8 cellular contexts compared by ENCODE assay signal in genomic region chr7:26399309-26399610, GRCh38.
A peak's percentile ranks its signal among the peaks of the same experiment; 100 is the strongest.
DNase-seq lines count a peak whose midpoint lies in the region; ATAC-seq and TF ChIP-seq lines count a peak whose summit lies in the region.

No MANE protein-coding gene starts in this region.

- ATAC-seq in stimulated activated effector memory CD8-positive, alpha-beta T cell treated with anti-CD3 and anti-CD28 coated beads, Interleukin-12 subunit alpha, Interleukin-12 subunit beta, amount 100 ng/mL, for 72 hours: no peak
- no peak for ATAC-seq in HG02870 (IDR thresholded peaks at IDR 0.05; ENCODE audit: unreplicated experiment)
- ATAC-seq in GM21390 (IDR thresholded peaks at IDR 0.05; ENCODE audit: unreplicated experiment): no peak

- peaks cover 0 to 24% (median 7%) of the 10 kb centered on the region in 3 donors for H3K27me3 Mint-ChIP-seq in immature natural killer cell (ENCODE audit: low read depth in 3 of 3)

- no peaks in the 10 kb centered on the region for H3K9me3 Mint-ChIP-seq in immature natural killer cell
- H3K9me3 Mint-ChIP-seq in stimulated activated effector memory CD8-positive, alpha-beta T cell treated with anti-CD3 and anti-CD28 coated beads, Interleukin-12 subunit alpha, Interleukin-12 subunit beta, amount 100 ng/mL, for 72 hours: no peaks in the 10 kb centered on the region

- peak overlapping the region in 1 of 6 donors; percentile 53 for H3K27ac Mint-ChIP-seq in immature natural killer cell
- peak overlapping the region; percentile 82 for H3K27ac Mint-ChIP-seq in stimulated activated effector memory CD8-positive, alpha-beta T cell treated with anti-CD3 and anti-CD28 coated beads, Interleukin-12 subunit alpha, Interleukin-12 subunit beta, amount 100 ng/mL, for 72 hours

- in situ Hi-C loops in astrocyte of the spinal cord (cut with HindIII; ENCODE audit: low sequenced_read_pairs): loop anchor here (25.0 kb wide), 1 partner anchor 763 kb away; the partner anchor contains the start of genes HOXA10, HOXA3, HOXA7 and HOXA9

- no peaks in the 10 kb centered on the region for H3K36me3 Mint-ChIP-seq in immature natural killer cell
- no peaks in the 10 kb centered on the region for H3K36me3 Mint-ChIP-seq in stimulated activated effector memory CD8-positive, alpha-beta T cell treated with anti-CD3 and anti-CD28 coated beads, Interleukin-12 subunit alpha, Interleukin-12 subunit beta, amount 100 ng/mL, for 72 hours

- no peak overlapping the region; the same call in 1 of the 2 replicates for H3K4me3 ChIP-seq in AG09309 (ENCODE audit: control insufficient read depth, low read depth, low read length)
- peak overlapping the region; percentile 49 for H3K4me3 ChIP-seq in astrocyte of the spinal cord (ENCODE audit: low read depth, low read length)

- H3K4me3 Mint-ChIP-seq in immature natural killer cell: peak overlapping the region; percentile 85 to 95 (median 90)
- peak overlapping the region; percentile 83 for H3K4me3 Mint-ChIP-seq in stimulated activated effector memory CD8-positive, alpha-beta T cell treated with anti-CD3 and anti-CD28 coated beads, Interleukin-12 subunit alpha, Interleukin-12 subunit beta, amount 100 ng/mL, for 72 hours

- H3K4me1 Mint-ChIP-seq in immature natural killer cell: peaks cover 16 to 18% of the 10 kb centered on the region in 2 donors
- peaks cover 15% of the 10 kb centered on the region for H3K4me1 Mint-ChIP-seq in stimulated activated effector memory CD8-positive, alpha-beta T cell treated with anti-CD3 and anti-CD28 coated beads, Interleukin-12 subunit alpha, Interleukin-12 subunit beta, amount 100 ng/mL, for 72 hours

- peak; percentile 7 for TF ChIP-seq CTCF in AG09309 (IDR thresholded peaks at IDR 0.05; ENCODE audit: control insufficient read depth, insufficient read depth, low read depth, low read length, missing control alignments)
- peak; percentile 32 for TF ChIP-seq CTCF in astrocyte of the spinal cord (IDR thresholded peaks at IDR 0.05; ENCODE audit: low read depth, low read length)

- DNase-seq in AG09309 (ENCODE audit: low read depth) (no peak), HuH-7.5 (ENCODE audit: low spot score) (peak; percentile 50), astrocyte of the spinal cord (ENCODE audit: low read depth, low spot score) (peak; percentile 33), immature natural killer cell (no peak), NCI-H774 (lab: John Stamatoyannopoulos, UW) (no peak)
- no peak for DNase-seq in stimulated activated effector memory CD8-positive, alpha-beta T cell treated with anti-CD3 and anti-CD28 coated beads, Interleukin-12 subunit alpha, Interleukin-12 subunit beta, amount 100 ng/mL, for 72 hours (ENCODE audit: low spot score in 2 of 2)

Comparison
In these comparisons a context has a peak if more than half of its experiments do, and no peak if none do; other contexts are left out.
1. DNase-seq: peak in HuH-7.5 (single experiment) and astrocyte of the spinal cord (single experiment); none in AG09309 (single experiment), immature natural killer cell (0 of 3), stimulated activated effector memory CD8-positive, alpha-beta T cell treated with anti-CD3 and anti-CD28 coated beads, Interleukin-12 subunit alpha, Interleukin-12 subunit beta, amount 100 ng/mL, for 72 hours (0 of 2) and NCI-H774 (single experiment).